9 cellular contexts compared by ENCODE assay signal in genomic region chrX:150688911-150689451, GRCh38. TPM values are rescaled to one million over a fixed set of nuclear protein-coding genes. Genes with fewer than 3 reads are reported as not detected.
A peak's percentile ranks its signal among the peaks of the same experiment; 100 is the strongest.
DNase-seq lines count a peak whose midpoint lies in the region; ATAC-seq and TF ChIP-seq lines count a peak whose summit lies in the region.
"Had no signal": no experiment of that assay in that cellular context is flagged by ENCODE, and none has a peak within 500 bp of the region (broad histone marks: within the 10 kb centered on the region; RNA-seq: fewer than 3 reads in every experiment).

No MANE protein-coding gene starts in this region.

- H3K36me3 ChIP-seq in GM23338 (ENCODE audit: insufficient read depth) (no peaks in the 10 kb centered on the region), esophagus muscularis mucosa (no peaks in the 10 kb centered on the region)
- H3K36me3 ChIP-seq: Peyer's patch had no signal

- H3K27me3 Mint-ChIP-seq in GM23338 (ENCODE audit: insufficient read depth, low read depth, poor library complexity), result peaks cover 3% of the 10 kb centered on the region

- H3K4me1 Mint-ChIP-seq in GM23338, result peaks cover 17% of the 10 kb centered on the region

- no peak overlapping the region for H3K4me3 Mint-ChIP-seq in GM23338

- H3F3A ChIP-seq in GM23338 (replicated peaks; ENCODE audit: low read depth), result no peaks in the 10 kb centered on the region

- WGBS in esophagus muscularis mucosa, result 63% methylated on average over 5 of the region's 5 CpGs

- TF ChIP-seq CTCF in GM23338 (conservative IDR thresholded peaks at IDR 0.05; ENCODE audit: low read depth in 2 of 2), result no peak
- TF ChIP-seq CTCF in epithelial cell of proximal tubule (conservative IDR thresholded peaks at IDR 0.05; ENCODE audit: low read depth, low read length), result no peak
- no peak for TF ChIP-seq CTCF in esophagus muscularis mucosa (IDR thresholded peaks at IDR 0.05)

- H3K9me3 ChIP-seq in esophagus muscularis mucosa, result peaks cover 0 to 9% (median 0%) of the 10 kb centered on the region in 4 donors
- H3K9me3 ChIP-seq: Peyer's patch had no signal

- H3K9me2 ChIP-seq in GM23338 (ENCODE audit: insufficient read depth), result no peaks in the 10 kb centered on the region

- H3K36me3 Mint-ChIP-seq in GM23338 (ENCODE audit: low read depth), result no peaks in the 10 kb centered on the region

- DNase-seq in GM23338 (ENCODE audit: low spot score) (peak; percentile 64), RKO (ENCODE audit: low spot score) (peak; percentile 82), epithelial cell of proximal tubule (ENCODE audit: low read depth) (peak; percentile 66), smooth muscle cell of the brain vasculature (ENCODE audit: low read depth, low spot score) (peak; percentile 43), esophagus muscularis mucosa (ENCODE audit: extremely low spot score) (no peak), DMS 273 (lab: John Stamatoyannopoulos, UW; ENCODE audit: unreplicated experiment) (no peak), DMS79 treated with DMSO at 0.1 percent for 48 hours (lab: John Stamatoyannopoulos, UW) (no peak)
- DNase-seq: erythroblast, Peyer's patch had no signal

- peaks cover 7% of the 10 kb centered on the region for H3K4me1 ChIP-seq in GM23338 (ENCODE audit: insufficient read depth)
- H3K4me1 ChIP-seq in esophagus muscularis mucosa, result peaks cover 0 to 7% (median 5%) of the 10 kb centered on the region in 4 donors
- H3K4me1 ChIP-seq: Peyer's patch had no signal

- TF ChIP-seq EP300 in esophagus muscularis mucosa (IDR thresholded peaks at IDR 0.05), result no peak

- H3K79me2 ChIP-seq in GM23338 (replicated peaks; ENCODE audit: insufficient read depth), result no peaks in the 10 kb centered on the region

- peak; percentile 54 for ATAC-seq in GM23338

- no peak overlapping the region for H3K4me2 ChIP-seq in GM23338

- no peak for TF ChIP-seq POLR2A in esophagus muscularis mucosa (IDR thresholded peaks at IDR 0.05; ENCODE audit: low read depth)

- no peaks in the 10 kb centered on the region; the same call in 1 of the 3 replicates for H3K9me3 Mint-ChIP-seq in GM23338

- no peak overlapping the region for H2AFZ ChIP-seq in GM23338

- H3K27me3 ChIP-seq in GM23338 (ENCODE audit: insufficient read depth) (no peaks in the 10 kb centered on the region), esophagus muscularis mucosa (no peaks in the 10 kb centered on the region)
- H3K27me3 ChIP-seq: Peyer's patch had no signal

- H3K4me3 ChIP-seq in GM23338 (no peak overlapping the region), epithelial cell of proximal tubule (ENCODE audit: low read depth, low read length) (no peak overlapping the region), esophagus muscularis mucosa (no peak overlapping the region)
- H3K4me3 ChIP-seq: Peyer's patch had no signal

- H3K27ac Mint-ChIP-seq in GM23338, result no peak overlapping the region

- intact Hi-C loops in esophagus muscularis mucosa (cut with DNase I), result no loop called here

- no peaks in the 10 kb centered on the region for H4K20me1 ChIP-seq in GM23338 (replicated peaks; ENCODE audit: insufficient read depth)

- H3K27ac ChIP-seq in GM23338 (ENCODE audit: low read depth) (no peak overlapping the region), esophagus muscularis mucosa (replicated peaks in 1 of 4) (no peak overlapping the region)
- H3K27ac ChIP-seq: Peyer's patch had no signal

TF ChIP-seq in GM23338, 12 proteins besides CTCF, POLR2A, EP300 and RAD21 (continues in another document):
- TF ChIP-seq POLR2AphosphoS5 (IDR thresholded peaks at IDR 0.05; ENCODE audit: low read depth), result no peak
- no peak for TF ChIP-seq EZH2 (IDR thresholded peaks at IDR 0.05; ENCODE audit: low read depth, unreplicated experiment)
- no peak for TF ChIP-seq STAT1 (IDR thresholded peaks at IDR 0.05; ENCODE audit: unreplicated experiment)
- no peak for TF ChIP-seq JUNB (IDR thresholded peaks at IDR 0.05; ENCODE audit: unreplicated experiment)
- no peak for TF ChIP-seq ETS1 (IDR thresholded peaks at IDR 0.05)
- no peak for TF ChIP-seq NANOG (IDR thresholded peaks at IDR 0.05; ENCODE audit: borderline replicate concordance)
- no peak for TF ChIP-seq ZNF331 (CRISPR knock-in tag; IDR thresholded peaks at IDR 0.05; ENCODE audit: low read depth)
- TF ChIP-seq EZH2phosphoT487 (IDR thresholded peaks at IDR 0.05; ENCODE audit: unreplicated experiment), result no peak
- no peak for TF ChIP-seq CREB1 (CRISPR knock-in tag; IDR thresholded peaks at IDR 0.05; ENCODE audit: low read depth)
- TF ChIP-seq ZNF114 (CRISPR knock-in tag; IDR thresholded peaks at IDR 0.05), result no peak
- TF ChIP-seq ZNF462 (CRISPR knock-in tag; IDR thresholded peaks at IDR 0.05), result no peak

RNA-seq across cellular contexts. Expression of gene MTMR1, which starts 4.2 kb away (rescaled TPM):
- 18.3 and 19.1 TPM in 2 replicates for total RNA-seq in GM23338 (2014; rRNA removed; shearing (Covaris generic))
- 4.5 and 5.6 TPM in 2 replicates for polyA plus RNA-seq in GM23338 (2016; fragmentation: Nextera tagmentation; extraction: Ambion mirVana)
- total RNA-seq in epithelial cell of proximal tubule (18.2 and 19.3 TPM in 2 replicates), esophagus muscularis mucosa (10 to 100 TPM; 15.0 to 27.7 (median 22.1) TPM)

Comparison
In these comparisons a context has a peak if more than half of its experiments do, and no peak if none do; other contexts are left out.
1. DNase-seq: peak in GM23338 (single experiment), RKO (single experiment), epithelial cell of proximal tubule (single experiment) and smooth muscle cell of the brain vasculature (single experiment); none in esophagus muscularis mucosa (single experiment), DMS 273 (single experiment) and DMS79 treated with DMSO at 0.1 percent for 48 hours (single experiment).